Comparison of ENCODE assay signal across 14 cellular contexts in genomic region chr3:29329986-29330514, GRCh38. TPM values are rescaled to one million over a fixed set of nuclear protein-coding genes. Genes with fewer than 3 reads are reported as not detected.
DNase-seq lines count a peak whose midpoint lies in the region; ATAC-seq and TF ChIP-seq lines count a peak whose summit lies in the region.
"Had no signal": no experiment of that assay in that cellular context is flagged by ENCODE, and none has a peak within 500 bp of the region (broad histone marks: within the 10 kb centered on the region; RNA-seq: fewer than 3 reads in every experiment).

No MANE protein-coding gene starts in this region.

- no peaks in the 10 kb centered on the region for H3K36me3 ChIP-seq in smooth muscle cell (ENCODE audit: low read depth)
- H3K36me3 ChIP-seq in suprapubic skin, result no peaks in the 10 kb centered on the region

- H3K9ac ChIP-seq in smooth muscle cell (ENCODE audit: low read depth), result peak overlapping the region; percentile 40

- peaks cover 4% of the 10 kb centered on the region for H3F3A ChIP-seq in smooth muscle cell (ENCODE audit: low read depth)

- TF ChIP-seq CTCF in fibroblast of villous mesenchyme (IDR thresholded peaks at IDR 0.05; ENCODE audit: insufficient read depth, low read depth, low read length), result no peak
- no peak for TF ChIP-seq CTCF in smooth muscle cell (IDR thresholded peaks at IDR 0.05; ENCODE audit: borderline replicate concordance, insufficient read depth, poor library complexity, severe bottlenecking)
- TF ChIP-seq CTCF in suprapubic skin (IDR thresholded peaks at IDR 0.05), result no peak

- no peak overlapping the region for H3K4me3 Mint-ChIP-seq in activated naive CD4-positive, alpha-beta T cell treated with anti-CD3 and anti-CD28 coated beads for 36 hours

- intact Hi-C loops in Right ventricle myocardium superior (cut with DNase I) (no loop called here), left ventricle myocardium superior (cut with micrococcal nuclease) (no loop called here)
- intact Hi-C loops in activated naive CD4-positive, alpha-beta T cell treated with anti-CD3 and anti-CD28 coated beads for 36 hours (cut with micrococcal nuclease), result no loop called here

- TF ChIP-seq EP300 in suprapubic skin (IDR thresholded peaks at IDR 0.05), result no peak

- H3K4me1 ChIP-seq in smooth muscle cell (ENCODE audit: low read depth) (peaks cover 11% of the 10 kb centered on the region), suprapubic skin (peaks cover 32% of the 10 kb centered on the region)
- H3K4me1 ChIP-seq: Caco-2 had no signal

- DNase-seq in Right ventricle myocardium superior (no peak), left ventricle myocardium superior (no peak), amniotic epithelial cell (ENCODE audit: low read depth) (peak; percentile 24), fibroblast of villous mesenchyme (ENCODE audit: low read depth) (peak; percentile 42), smooth muscle cell (lab: John Stamatoyannopoulos, UW; ENCODE audit: unreplicated experiment) (no peak), suprapubic skin (ENCODE audit: low spot score in 2 of 2) (no peak), cerebellar cortex (ENCODE audit: low spot score) (no peak)
- DNase-seq in activated naive CD4-positive, alpha-beta T cell treated with anti-CD3 and anti-CD28 coated beads for 36 hours, result no peak
- DNase-seq: Caco-2, HCEC 1CT, NCI-H1436, NCI-H2029 treated with DMSO at 0.1 percent for 48 hours, NCI-H510A, RPMI8226 had no signal

- no peaks in the 10 kb centered on the region for H3K4me1 Mint-ChIP-seq in activated naive CD4-positive, alpha-beta T cell treated with anti-CD3 and anti-CD28 coated beads for 36 hours (ENCODE audit: low read depth)

- H3K27ac ChIP-seq in smooth muscle cell (ENCODE audit: low read depth) (peak overlapping the region; percentile 97), suprapubic skin (no peak overlapping the region)

- H3K9me3 ChIP-seq in smooth muscle cell (replicated peaks; ENCODE audit: low read depth) (no peaks in the 10 kb centered on the region), suprapubic skin (no peaks in the 10 kb centered on the region)
- H3K9me3 ChIP-seq: Caco-2 had no signal

- ATAC-seq in Right ventricle myocardium superior (ENCODE audit: poor library complexity) (peak; percentile 11), left ventricle myocardium superior (no peak)

- WGBS in smooth muscle cell (ENCODE audit: low lambda C conversion rate), result 69% methylated on average over 2 of the region's 2 CpGs
- WGBS in suprapubic skin, result 92% methylated on average over 2 of the region's 2 CpGs

- peaks cover 92% of the 10 kb centered on the region for H3K79me2 ChIP-seq in smooth muscle cell (ENCODE audit: low read depth)

- no peak overlapping the region for H3K27ac Mint-ChIP-seq in activated naive CD4-positive, alpha-beta T cell treated with anti-CD3 and anti-CD28 coated beads for 36 hours

- H3K36me3 Mint-ChIP-seq in activated naive CD4-positive, alpha-beta T cell treated with anti-CD3 and anti-CD28 coated beads for 36 hours (ENCODE audit: low read depth), result no peaks in the 10 kb centered on the region

- no peaks in the 10 kb centered on the region for H3K9me3 Mint-ChIP-seq in activated naive CD4-positive, alpha-beta T cell treated with anti-CD3 and anti-CD28 coated beads for 36 hours

- no peaks in the 10 kb centered on the region for H3K27me3 ChIP-seq in smooth muscle cell (ENCODE audit: low read depth)
- no peaks in the 10 kb centered on the region for H3K27me3 ChIP-seq in suprapubic skin

- CTCF ChIA-PET in activated naive CD4-positive, alpha-beta T cell treated with anti-CD3 and anti-CD28 coated beads for 36 hours (lab: Charles Lee), result no interaction called here

- no peaks in the 10 kb centered on the region for H4K20me1 ChIP-seq in smooth muscle cell (ENCODE audit: low read depth)

- H3K27me3 Mint-ChIP-seq in activated naive CD4-positive, alpha-beta T cell treated with anti-CD3 and anti-CD28 coated beads for 36 hours (ENCODE audit: low read depth), result peaks cover 4% of the 10 kb centered on the region

- TF ChIP-seq POLR2A in suprapubic skin (IDR thresholded peaks at IDR 0.05), result no peak

- no peak overlapping the region for H2AFZ ChIP-seq in smooth muscle cell (ENCODE audit: low read depth)

- no peak overlapping the region for H3K4me3 ChIP-seq in fibroblast of villous mesenchyme (ENCODE audit: low read depth, low read length)
- H3K4me3 ChIP-seq in smooth muscle cell, result no peak overlapping the region
- H3K4me3 ChIP-seq in suprapubic skin, result no peak overlapping the region

- H3K4me2 ChIP-seq in smooth muscle cell, result peak overlapping the region; percentile 47

RNA-seq across cellular contexts. Expression of gene RBMS3, which starts 49.2 kb away (rescaled TPM):
- total RNA-seq in Right ventricle myocardium superior (25.3 TPM), left ventricle myocardium superior (20.7 TPM), fibroblast of villous mesenchyme (64.1 and 85.9 TPM in 2 replicates), smooth muscle cell (50.6 and 53.8 TPM in 2 replicates), suprapubic skin (10 to 100 TPM in 2 of 4 donors, 1 to 10 TPM in 2; 7.7 to 23.4 (median 11.9) TPM)
- 40.9 and 42.9 TPM in 2 replicates for polyA plus RNA-seq in smooth muscle cell
- 1 to 10 TPM in 1 of 2 experiments, under 1 TPM in 1; 0.84 to 1.1 TPM for total RNA-seq in activated naive CD4-positive, alpha-beta T cell treated with anti-CD3 and anti-CD28 coated beads for 36 hours

Comparison
In these comparisons a context has a peak if more than half of its experiments do, and no peak if none do; other contexts are left out.
1. DNase-seq: peak in amniotic epithelial cell (single experiment) and fibroblast of villous mesenchyme (single experiment); none in Right ventricle myocardium superior (single experiment), left ventricle myocardium superior (single experiment), smooth muscle cell (single experiment), suprapubic skin (0 of 2), activated naive CD4-positive, alpha-beta T cell treated with anti-CD3 and anti-CD28 coated beads for 36 hours (single experiment) and cerebellar cortex (single experiment).
2. RNA of gene RBMS3, which starts 49.2 kb away (total RNA-seq): 64.1 to 85.9 TPM in fibroblast of villous mesenchyme, 50.6 to 53.8 TPM in smooth muscle cell, 25.3 TPM in Right ventricle myocardium superior (single experiment), 20.7 TPM in left ventricle myocardium superior (single experiment) and 7.7 to 23.4 TPM in suprapubic skin; 0.84 to 1.1 TPM in activated naive CD4-positive, alpha-beta T cell treated with anti-CD3 and anti-CD28 coated beads for 36 hours; every median in the first group is over 4 times any median in the second.